In the genomic region with DNA sequence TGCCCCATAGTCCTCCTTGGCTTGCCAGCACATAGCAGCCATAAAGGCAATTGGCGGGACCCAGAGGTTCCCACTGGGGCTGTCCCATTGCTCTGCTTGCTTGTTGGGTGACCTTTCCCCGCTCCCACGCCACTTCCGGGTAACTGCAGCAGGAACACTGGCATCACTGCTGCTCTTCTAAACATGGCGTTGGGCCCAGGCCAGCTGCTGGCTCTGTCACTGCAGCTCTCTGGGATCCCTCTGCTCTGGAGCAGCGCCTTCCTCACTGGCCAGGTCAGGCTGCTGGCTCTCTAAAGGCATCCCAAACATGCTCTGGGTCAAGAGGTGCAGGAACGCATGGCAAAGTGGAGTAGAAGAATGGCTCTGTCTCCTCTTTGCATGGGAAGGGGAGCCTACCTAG, we compare ENCODE assay signal across 26 cellular contexts.
"Had no signal": no experiment of that assay in that cellular context is flagged by ENCODE, and none has a peak within 500 bp of the region (broad histone marks: within the 10 kb centered on the region; RNA-seq: fewer than 3 reads in every experiment).

No MANE protein-coding gene starts in this region.

- H3K4me1 ChIP-seq: esophagus muscularis mucosa, heart left ventricle, stomach, thyroid gland, upper lobe of right lung had no signal

- H3K4me1 Mint-ChIP-seq: activated B cell treated with CpG ODN at 0.5 μM for 24 hours; immature natural killer cell; natural killer cell; stimulated activated naive B cell treated with anti-CD40 and anti-IgM and Interleukin-4, amounts not matched to agents 10 μg/mL and 1 μg/mL and 100 μg/mL, for 72 hours had no signal

- H3K9me3 Mint-ChIP-seq: activated B cell treated with CpG ODN at 0.5 μM for 24 hours; activated naive CD4-positive, alpha-beta T cell treated with anti-CD3 and anti-CD28 coated beads, Interleukin-2, amount 50 U/mL, for 72 hours; activated T-helper 2 cell treated with anti-CD3 and anti-CD28 coated beads, Interferon-gamma antibody, Interleukin-2, Interleukin-4, amounts not matched to agents 10 μg/mL and 5 μg/mL and 100 μg/mL, durations not matched to agents 14 hours and 24 hours and 36 hours; natural killer cell; stimulated activated naive B cell treated with anti-CD40 and anti-IgM and Interleukin-4, amounts not matched to agents 10 μg/mL and 1 μg/mL and 100 μg/mL, for 72 hours; T-helper 2 cell treated with Interferon-gamma antibody and Interleukin-4, amounts not matched to agents 5 μg/mL and 100 μg/mL, for 36 hours had no signal

- H3K36me3 Mint-ChIP-seq: activated naive CD4-positive, alpha-beta T cell treated with anti-CD3 and anti-CD28 coated beads, Interleukin-2, amount 50 U/mL, for 72 hours; immature natural killer cell; natural killer cell; stimulated activated naive B cell treated with anti-CD40 and anti-IgM and Interleukin-4, amounts not matched to agents 10 μg/mL and 1 μg/mL and 100 μg/mL, for 72 hours had no signal

- DNase-seq: activated B cell treated with CpG ODN at 0.5 μM for 24 hours; activated CD4-positive, alpha-beta T cell treated with anti-CD3 and anti-CD28 coated beads, Interleukin-2, amount 50 U/mL, for 4 hours; activated T-cell treated with anti-CD3 and anti-CD28 coated beads, Interleukin-2, amount 50 U/mL, for 48 hours; dermis blood vessel endothelial cell; effector CD4-positive, alpha-beta T cell; foreskin keratinocyte; hypothalamus; immature natural killer cell; mesendoderm; natural killer cell; stimulated activated CD4-positive, alpha-beta T cell treated with anti-CD3 and anti-CD28 coated beads, Interleukin-15, amount 100 ng/mL, for 24 hours; stimulated activated CD4-positive, alpha-beta T cell treated with anti-CD3 and anti-CD28 coated beads, Interleukin-2, amount 100 ng/mL, for 24 hours; stimulated activated naive B cell treated with anti-CD40 and anti-IgM and Interleukin-4, amounts not matched to agents 10 μg/mL and 1 μg/mL and 100 μg/mL, for 72 hours; stomach; T-helper 1 cell; thyroid gland; upper lobe of right lung had no signal

- H3K27ac Mint-ChIP-seq: activated B cell treated with CpG ODN at 0.5 μM for 24 hours; activated naive CD4-positive, alpha-beta T cell treated with anti-CD3 and anti-CD28 coated beads, Interleukin-2, amount 50 U/mL, for 72 hours; activated T-helper 2 cell treated with anti-CD3 and anti-CD28 coated beads, Interferon-gamma antibody, Interleukin-2, Interleukin-4, amounts not matched to agents 10 μg/mL and 5 μg/mL and 100 μg/mL, durations not matched to agents 14 hours and 24 hours and 36 hours; immature natural killer cell; natural killer cell; progenitor cell of endocrine pancreas; stimulated activated naive B cell treated with anti-CD40 and anti-IgM and Interleukin-4, amounts not matched to agents 10 μg/mL and 1 μg/mL and 100 μg/mL, for 72 hours; T-helper 2 cell treated with Interferon-gamma antibody and Interleukin-4, amounts not matched to agents 5 μg/mL and 100 μg/mL, for 36 hours had no signal

- H3K27me3 ChIP-seq: foreskin keratinocyte, thyroid gland, upper lobe of right lung had no signal

- H3K36me3 ChIP-seq: esophagus muscularis mucosa, heart left ventricle, neutrophil, stomach, thyroid gland, upper lobe of right lung had no signal

- H3K4me3 ChIP-seq: esophagus muscularis mucosa, heart left ventricle, lung, stomach, thyroid gland, upper lobe of right lung had no signal

- ATAC-seq: activated naive CD4-positive, alpha-beta T cell treated with anti-CD3 and anti-CD28 coated beads, Interleukin-2, amount 50 U/mL, for 72 hours; foreskin keratinocyte; left lobe of liver; natural killer cell; stimulated activated naive B cell treated with anti-CD40 and anti-IgM and Interleukin-4, amounts not matched to agents 10 μg/mL and 1 μg/mL and 100 μg/mL, for 72 hours; upper lobe of right lung had no signal

- H3K9me3 ChIP-seq: esophagus muscularis mucosa, heart left ventricle, neutrophil, stomach, thyroid gland, upper lobe of right lung had no signal

- H3K4me3 Mint-ChIP-seq: activated B cell treated with CpG ODN at 0.5 μM for 24 hours; immature natural killer cell; natural killer cell; stimulated activated naive B cell treated with anti-CD40 and anti-IgM and Interleukin-4, amounts not matched to agents 10 μg/mL and 1 μg/mL and 100 μg/mL, for 72 hours; T-helper 2 cell treated with Interferon-gamma antibody and Interleukin-4, amounts not matched to agents 5 μg/mL and 100 μg/mL, for 36 hours had no signal

- H3K27ac ChIP-seq: esophagus muscularis mucosa, foreskin keratinocyte, heart left ventricle, neutrophil, stomach, thyroid gland, upper lobe of right lung had no signal
